Comparison of ENCODE assay signal across 10 cellular contexts in genomic region chr18:74898965-74899364, GRCh38.
A peak's percentile ranks its signal among the peaks of the same experiment; 100 is the strongest.
DNase-seq lines count a peak whose midpoint lies in the region; ATAC-seq and TF ChIP-seq lines count a peak whose summit lies in the region.
"Had no signal": no experiment of that assay in that cellular context is flagged by ENCODE, and none has a peak within 500 bp of the region (broad histone marks: within the 10 kb centered on the region; RNA-seq: fewer than 3 reads in every experiment).

No MANE protein-coding gene starts in this region.

- H3K27me3 ChIP-seq in aorta (ENCODE audit: control insufficient read depth in 1 of 2, insufficient read depth in 2 of 2, low read length in 1 of 2), result no peaks in the 10 kb centered on the region

- in situ Hi-C loops in astrocyte of the spinal cord (cut with HindIII; ENCODE audit: low sequenced_read_pairs), result no loop called here

- no peak for TF ChIP-seq CTCF in astrocyte of the spinal cord (IDR thresholded peaks at IDR 0.05; ENCODE audit: low read depth, low read length)

- DNase-seq in DMS53 (lab: John Stamatoyannopoulos, UW), result peak; percentile 84
- peak; percentile 76 for DNase-seq in NCI-H146 (lab: John Stamatoyannopoulos, UW)
- DNase-seq in astrocyte of the spinal cord (ENCODE audit: low read depth, low spot score), result peak; percentile 94
- peak; percentile 51 for DNase-seq in non-pigmented ciliary epithelial cell (ENCODE audit: low read depth)
- DNase-seq in T-helper 9 cell, result no peak
- no peak for DNase-seq in activated CD4-positive, alpha-beta T cell treated with anti-CD3 and anti-CD28 coated beads for 4 hours
- DNase-seq in aorta, result no peak
- DNase-seq: activated CD4-positive, alpha-beta T cell treated with anti-CD3 and anti-CD28 coated beads, Interleukin-2, amount 10 ng/mL, durations not matched to agents 7 days and 5 days; KG1 had no signal

- intact Hi-C loops in aorta (cut with DNase I), result no loop called here

- 79 to 90% methylated on average over 3 of the region's 3 CpGs for WGBS in aorta, 2 donors

- no peak overlapping the region for H3K4me3 ChIP-seq in astrocyte of the spinal cord (ENCODE audit: low read depth, low read length)
- H3K4me3 ChIP-seq in aorta (ENCODE audit: low read length in 2 of 2), result no peak overlapping the region

- no peak for ATAC-seq in aorta (ENCODE audit: low FRiP score)
- no peak for ATAC-seq in GM19452 (IDR thresholded peaks at IDR 0.05; ENCODE audit: unreplicated experiment)

- no peaks in the 10 kb centered on the region for H3K4me1 ChIP-seq in aorta (ENCODE audit: control insufficient read depth in 1 of 2, insufficient read depth in 2 of 2, low read length in 2 of 2)

- H3K36me3 ChIP-seq in aorta (ENCODE audit: control insufficient read depth in 1 of 2, insufficient read depth in 2 of 2, low read length in 1 of 2), result peaks cover 0 to 2% of the 10 kb centered on the region in 2 donors

- H3K9me3 ChIP-seq in aorta (ENCODE audit: control insufficient read depth, low read length), result no peaks in the 10 kb centered on the region

- no peak overlapping the region for H3K27ac ChIP-seq in aorta (ENCODE audit: low read depth in 1 of 2, low read length in 2 of 2)

Comparison
In these comparisons a context has a peak if more than half of its experiments do, and no peak if none do; other contexts are left out.
1. DNase-seq: peak in DMS53 (single experiment), NCI-H146 (single experiment), astrocyte of the spinal cord (single experiment) and non-pigmented ciliary epithelial cell (single experiment); none in T-helper 9 cell (single experiment), activated CD4-positive, alpha-beta T cell treated with anti-CD3 and anti-CD28 coated beads for 4 hours (0 of 2) and aorta (0 of 2).